8 cellular contexts compared by ENCODE assay signal in the genomic region with DNA sequence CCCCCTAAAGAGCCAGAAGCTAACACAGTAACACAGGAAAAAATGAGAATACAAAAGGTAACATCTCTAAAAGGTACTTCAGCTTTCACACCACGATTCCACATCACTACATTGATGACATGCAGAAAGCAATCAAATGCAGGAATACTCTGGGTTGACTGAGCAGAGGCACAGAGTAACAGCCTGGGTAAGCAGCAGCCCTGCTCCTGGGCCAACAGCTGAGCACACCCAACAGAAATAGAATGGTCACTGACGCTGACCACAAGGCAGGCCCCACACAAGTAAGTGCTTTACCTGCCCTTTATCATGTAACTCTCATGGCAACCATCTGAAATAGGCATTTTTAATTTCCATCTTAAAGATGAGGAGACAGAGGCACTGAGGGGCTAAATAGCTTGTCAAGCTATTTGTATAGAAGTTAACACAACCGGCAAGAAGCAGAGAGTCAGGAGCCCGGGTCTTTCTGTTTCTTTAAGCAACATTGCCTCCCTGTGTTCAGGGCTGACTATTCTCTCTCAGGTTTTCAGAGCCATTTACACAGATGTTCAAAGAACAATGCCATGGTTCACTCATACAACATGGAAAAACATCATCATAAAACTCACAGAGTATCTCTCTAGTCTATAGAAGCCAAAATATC.
A peak's percentile ranks its signal among the peaks of the same experiment; 100 is the strongest.
DNase-seq lines count a peak whose midpoint lies in the region; ATAC-seq and TF ChIP-seq lines count a peak whose summit lies in the region.

No MANE protein-coding gene starts in this region.

- H3K9me3 Mint-ChIP-seq in CD4-positive, alpha-beta memory T cell = no peaks in the 10 kb centered on the region

- intact Hi-C loops in CD4-positive, alpha-beta memory T cell (cut with micrococcal nuclease) = loop anchor here (1.0 to 2.0 kb wide), 2 partner anchors 526 to 575 kb away; no protein-coding TSS in a partner anchor

- no peaks in the 10 kb centered on the region for H3K27me3 ChIP-seq in CD4-positive, alpha-beta memory T cell (ENCODE audit: insufficient read depth, low read length)
- H3K27me3 ChIP-seq in RWPE2 (ENCODE audit: insufficient read depth, poor library complexity, severe bottlenecking) = no peaks in the 10 kb centered on the region

- POLR2A ChIA-PET in CD4-positive, alpha-beta memory T cell (lab: Charles Lee; ENCODE audit: partially characterized antibody) = interaction anchor here (0.6 to 0.7 kb wide), 2 partner anchors 558 to 570 kb away, joined by 3 to 5 read pairs; no protein-coding TSS in a partner anchor
- POLR2A ChIA-PET in HEK293 (lab: Yijun Ruan, JAX) = interaction anchor here (0.7 kb wide), 1 partner anchor 230 kb away, joined by 3 read pairs; no protein-coding TSS in a partner anchor

- H3K27me3 Mint-ChIP-seq in CD4-positive, alpha-beta memory T cell = no peaks in the 10 kb centered on the region

- H3K27ac Mint-ChIP-seq in CD4-positive, alpha-beta memory T cell = no peak overlapping the region

- no peak overlapping the region for H3K4me3 Mint-ChIP-seq in CD4-positive, alpha-beta memory T cell

- ATAC-seq in RWPE2 (ENCODE audit: low read depth) (peak; percentile 86), HG03457 (IDR thresholded peaks at IDR 0.05; ENCODE audit: unreplicated experiment) (no peak), HG02571 (IDR thresholded peaks at IDR 0.05; ENCODE audit: unreplicated experiment) (no peak)

- H3K4me3 ChIP-seq in CD4-positive, alpha-beta memory T cell (ENCODE audit: low read length in 2 of 2) = no peak overlapping the region
- H3K4me3 ChIP-seq in HEK293 (ENCODE audit: low read depth, low read length) (no peak overlapping the region), RWPE2 (ENCODE audit: severe bottlenecking) (no peak overlapping the region), cardiac fibroblast (replicated peaks in 1 of 2; ENCODE audit: low read depth in 2 of 2, low read length in 2 of 2) (no peak overlapping the region)

- peak in 4 of 5 donors; percentile 17 to 38 (median 32) for DNase-seq in CD4-positive, alpha-beta memory T cell
- no peak for DNase-seq in RWPE2 (ENCODE audit: low spot score)
- peak; percentile 70 to 74 for DNase-seq in cardiac fibroblast (ENCODE audit: low read depth in 2 of 2)
- DNase-seq in lung microvascular endothelial cell (ENCODE audit: low read depth in 2 of 2) = peak; percentile 71 to 85
- no peak for DNase-seq in SKM-1 treated with dmso at 0.1 percent for 144 hours (lab: John Stamatoyannopoulos, UW; ENCODE audit: unreplicated experiment)

- H3K36me3 ChIP-seq in CD4-positive, alpha-beta memory T cell (ENCODE audit: insufficient read depth, low read length) = no peaks in the 10 kb centered on the region
- H3K36me3 ChIP-seq in HEK293 (ENCODE audit: control insufficient read depth in 2 of 2, insufficient read depth in 1 of 2, low read length in 2 of 2) (no peaks in the 10 kb centered on the region), RWPE2 (ENCODE audit: low read depth) (no peaks in the 10 kb centered on the region)

- no peaks in the 10 kb centered on the region for H3K4me1 Mint-ChIP-seq in CD4-positive, alpha-beta memory T cell

- no peaks in the 10 kb centered on the region for H3K36me3 Mint-ChIP-seq in CD4-positive, alpha-beta memory T cell

- H3K4me1 ChIP-seq in CD4-positive, alpha-beta memory T cell (ENCODE audit: insufficient read depth, low read length) = no peaks in the 10 kb centered on the region
- H3K4me1 ChIP-seq in HEK293 (ENCODE audit: control insufficient read depth, insufficient read depth, low read length) (no peaks in the 10 kb centered on the region), RWPE2 (ENCODE audit: insufficient read depth, poor library complexity, severe bottlenecking) (peaks cover 10% of the 10 kb centered on the region)

- no peaks in the 10 kb centered on the region for H3K9me3 ChIP-seq in CD4-positive, alpha-beta memory T cell (ENCODE audit: control insufficient read depth in 1 of 2, low read length in 2 of 2)
- H3K9me3 ChIP-seq in HEK293 (ENCODE audit: control insufficient read depth, insufficient read depth, low read depth, low read length) (no peaks in the 10 kb centered on the region), RWPE2 (ENCODE audit: severe bottlenecking) (no peaks in the 10 kb centered on the region)

- TF ChIP-seq CTCF in HEK293 (tag by site-specific recombination; IDR thresholded peaks at IDR 0.05) = no peak
- TF ChIP-seq CTCF in RWPE2 (IDR thresholded peaks at IDR 0.05; ENCODE audit: poor library complexity, severe bottlenecking) = peak; percentile 59
- peak; percentile 11 for TF ChIP-seq CTCF in cardiac fibroblast (IDR thresholded peaks at IDR 0.05; ENCODE audit: low read depth, low read length)

- CTCF ChIA-PET in CD4-positive, alpha-beta memory T cell (lab: Charles Lee; ENCODE audit: partially characterized antibody) = interaction anchor here (0.6 to 2.9 kb wide), 14 partner anchors 10 to 861 kb away, joined by 3 to 23 read pairs (median 4); no protein-coding TSS in a partner anchor
- CTCF ChIA-PET in HEK293 (lab: Yijun Ruan, JAX) = interaction anchor here (0.5 to 1.7 kb wide), 35 partner anchors 9 to 1867 kb away, joined by 3 to 18 read pairs (median 4); no protein-coding TSS in a partner anchor

- no peak overlapping the region for H3K27ac ChIP-seq in CD4-positive, alpha-beta memory T cell (ENCODE audit: low read depth, low read length)
- H3K27ac ChIP-seq in HEK293 (ENCODE audit: extremely low read depth, low read depth, low read length) = no peak overlapping the region
- peak overlapping the region; percentile 47 for H3K27ac ChIP-seq in RWPE2 (ENCODE audit: poor library complexity, severe bottlenecking)

TF ChIP-seq in HEK293, 187 proteins besides CTCF, POLR2A, EP300 and RAD21:
- peak; percentile 34 for TF ChIP-seq ZNF654 (tag by site-specific recombination; IDR thresholded peaks at IDR 0.05; ENCODE audit: low read depth)
- TF ChIP-seq ZNF626 (tag by site-specific recombination; IDR thresholded peaks at IDR 0.05) = no peak

Comparison
In these comparisons a context has a peak if more than half of its experiments do, and no peak if none do; other contexts are left out.
1. DNase-seq: peak in CD4-positive, alpha-beta memory T cell (4 of 5), cardiac fibroblast (2 of 2) and lung microvascular endothelial cell (2 of 2); none in RWPE2 (single experiment) and SKM-1 treated with dmso at 0.1 percent for 144 hours (single experiment).